Comparison of ENCODE assay signal across 8 cellular contexts in the genomic region with DNA sequence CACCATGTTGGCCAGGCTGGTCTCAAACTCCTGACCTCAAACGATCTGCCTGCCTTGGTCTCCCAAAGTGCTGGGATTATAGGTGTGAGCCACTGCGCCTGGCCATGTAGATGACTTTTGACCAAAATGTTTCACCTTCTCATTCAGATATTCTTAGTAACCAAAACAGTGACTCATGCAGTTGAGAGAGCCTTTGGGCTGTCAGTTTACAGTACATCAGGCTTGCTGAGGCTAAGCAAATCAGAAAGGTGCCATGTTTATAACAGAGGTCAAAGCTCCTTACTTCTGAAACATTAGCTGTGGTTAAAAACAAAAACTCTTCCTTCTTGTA. TPM values are rescaled to one million over a fixed set of nuclear protein-coding genes. Genes with fewer than 3 reads are reported as not detected.
DNase-seq lines count a peak whose midpoint lies in the region; ATAC-seq and TF ChIP-seq lines count a peak whose summit lies in the region.

No MANE protein-coding gene starts in this region.

- no peak for TF ChIP-seq CTCF in nephron progenitor cell (IDR thresholded peaks at IDR 0.05)
- no peak for TF ChIP-seq CTCF in stomach (IDR thresholded peaks at IDR 0.05)

- no peak for TF ChIP-seq POLR2A in stomach (IDR thresholded peaks at IDR 0.05)

- H3K4me3 ChIP-seq in CD4-positive, CD25-positive, alpha-beta regulatory T cell (ENCODE audit: low read depth, low read length), result no peak overlapping the region
- H3K4me3 ChIP-seq in stomach, result no peak overlapping the region

- peaks cover 50% of the 10 kb centered on the region for H3K36me3 Mint-ChIP-seq in CD4-positive, CD25-positive, alpha-beta regulatory T cell
- H3K36me3 Mint-ChIP-seq in activated naive CD8-positive, alpha-beta T cell, result peaks cover 18% of the 10 kb centered on the region
- H3K36me3 Mint-ChIP-seq in nephron progenitor cell (ENCODE audit: low read depth), result peaks cover 75% of the 10 kb centered on the region

- peak in 1 of 3 donors; percentile 24 for DNase-seq in CD4-positive, CD25-positive, alpha-beta regulatory T cell
- DNase-seq in nephron progenitor cell (no peak), pons (ENCODE audit: low spot score) (no peak), stomach (no peak)
- DNase-seq in central memory CD4-positive, alpha-beta T cell, result no peak

- no peak overlapping the region for H3K27ac ChIP-seq in CD4-positive, CD25-positive, alpha-beta regulatory T cell (ENCODE audit: insufficient read depth, low read length, poor library complexity, severe bottlenecking)
- peak overlapping the region in 2 of 5 donors; percentile 12 to 57 for H3K27ac ChIP-seq in stomach

- peaks cover 41% of the 10 kb centered on the region for H3K4me1 ChIP-seq in CD4-positive, CD25-positive, alpha-beta regulatory T cell (ENCODE audit: control insufficient read depth, insufficient read depth, low read length, poor library complexity, severe bottlenecking)
- H3K4me1 ChIP-seq in stomach, result peaks cover 0 to 42% (median 6%) of the 10 kb centered on the region in 4 donors

- no peaks in the 10 kb centered on the region for H3K9me3 ChIP-seq in CD4-positive, CD25-positive, alpha-beta regulatory T cell (ENCODE audit: control insufficient read depth in 2 of 2, low read length in 2 of 2)
- H3K9me3 ChIP-seq in stomach, result no peaks in the 10 kb centered on the region

- H3K9me3 Mint-ChIP-seq in CD4-positive, CD25-positive, alpha-beta regulatory T cell, result no peaks in the 10 kb centered on the region
- no peaks in the 10 kb centered on the region for H3K9me3 Mint-ChIP-seq in activated naive CD8-positive, alpha-beta T cell (ENCODE audit: low read depth)
- H3K9me3 Mint-ChIP-seq in nephron progenitor cell, result no peaks in the 10 kb centered on the region

- intact Hi-C loops in stomach (cut with DNase I; ENCODE audit: low total_unique reads), result no loop called here

- no peak overlapping the region for H3K4me3 Mint-ChIP-seq in CD4-positive, CD25-positive, alpha-beta regulatory T cell
- H3K4me3 Mint-ChIP-seq in activated naive CD8-positive, alpha-beta T cell, result peak overlapping the region; percentile 55
- no peak overlapping the region for H3K4me3 Mint-ChIP-seq in nephron progenitor cell

- H3K4me1 Mint-ChIP-seq in CD4-positive, CD25-positive, alpha-beta regulatory T cell, result peaks cover 29 to 70% (median 53%) of the 10 kb centered on the region in 4 donors
- peaks cover 89% of the 10 kb centered on the region for H3K4me1 Mint-ChIP-seq in activated naive CD8-positive, alpha-beta T cell (ENCODE audit: low read depth)
- H3K4me1 Mint-ChIP-seq in nephron progenitor cell, result no peaks in the 10 kb centered on the region

- ATAC-seq in CD4-positive, CD25-positive, alpha-beta regulatory T cell (ENCODE audit: low read depth in 2 of 2), result no peak
- ATAC-seq in GM19324 (IDR thresholded peaks at IDR 0.05; ENCODE audit: low FRiP score, unreplicated experiment) (peak; percentile 55), HG03457 (IDR thresholded peaks at IDR 0.05; ENCODE audit: unreplicated experiment) (peak; percentile 43)

- TF ChIP-seq EP300 in stomach (IDR thresholded peaks at IDR 0.05), result no peak

- H3K27me3 Mint-ChIP-seq in CD4-positive, CD25-positive, alpha-beta regulatory T cell, result no peaks in the 10 kb centered on the region
- H3K27me3 Mint-ChIP-seq in activated naive CD8-positive, alpha-beta T cell, result no peaks in the 10 kb centered on the region
- no peaks in the 10 kb centered on the region for H3K27me3 Mint-ChIP-seq in nephron progenitor cell (ENCODE audit: low read depth, poor library complexity)

- H3K36me3 ChIP-seq in CD4-positive, CD25-positive, alpha-beta regulatory T cell (ENCODE audit: control insufficient read depth, insufficient read depth, low read length), result peaks cover 36% of the 10 kb centered on the region
- peaks cover 8 to 75% (median 67%) of the 10 kb centered on the region in 4 donors for H3K36me3 ChIP-seq in stomach

- H3K27ac Mint-ChIP-seq in CD4-positive, CD25-positive, alpha-beta regulatory T cell, result peak overlapping the region in 2 of 3 donors; percentile 55 to 80
- H3K27ac Mint-ChIP-seq in activated naive CD8-positive, alpha-beta T cell, result peak overlapping the region; percentile 78
- peak overlapping the region; percentile 25 for H3K27ac Mint-ChIP-seq in nephron progenitor cell

- 69 to 84% (median 78%) methylated on average over 2 of the region's 2 CpGs for WGBS in stomach, 5 donors

- no peaks in the 10 kb centered on the region for H3K27me3 ChIP-seq in CD4-positive, CD25-positive, alpha-beta regulatory T cell (ENCODE audit: control insufficient read depth, insufficient read depth, low read length)
- H3K27me3 ChIP-seq in stomach, result no peaks in the 10 kb centered on the region

RNA-seq across cellular contexts. Expression of a gene that starts 21.0 kb away (rescaled TPM):
- total RNA-seq in CD4-positive, CD25-positive, alpha-beta regulatory T cell, result 20.5 TPM
- 10 to 100 TPM; 31.3 to 44.1 (median 40.6) TPM for polyA plus RNA-seq in CD4-positive, CD25-positive, alpha-beta regulatory T cell
- total RNA-seq in stomach, result 10 to 100 TPM in 4 of 5 donors, 1 to 10 TPM in 1; 3.1 to 45.3 (median 39.3) TPM
- polyA plus RNA-seq in stomach, result 10 to 100 TPM; 19.6 to 53.1 (median 37.8) TPM

RNA-seq across cellular contexts. Expression of a gene that starts 47.7 kb away (rescaled TPM):
- total RNA-seq in CD4-positive, CD25-positive, alpha-beta regulatory T cell, result 40.2 TPM
- 10 to 100 TPM in 3 of 4 donors, 1 to 10 TPM in 1; 9.0 to 17.0 (median 14.3) TPM for polyA plus RNA-seq in CD4-positive, CD25-positive, alpha-beta regulatory T cell
- total RNA-seq in stomach, result 10 to 100 TPM; 18.7 to 50.9 (median 43.2) TPM
- 10 to 100 TPM; 17.4 to 27.0 (median 18.5) TPM for polyA plus RNA-seq in stomach

RNA-seq across cellular contexts. Expression of a gene that starts 57.0 kb away (rescaled TPM):
- total RNA-seq in CD4-positive, CD25-positive, alpha-beta regulatory T cell, result 209 TPM
- 1 to 10 TPM; 2.6 to 5.3 (median 3.3) TPM for polyA plus RNA-seq in CD4-positive, CD25-positive, alpha-beta regulatory T cell
- 100 to 1,000 TPM in 2 of 5 donors, 10 to 100 TPM in 3; 20.4 to 154 (median 92.4) TPM for total RNA-seq in stomach
- 10 to 100 TPM; 17.0 to 26.3 (median 24.6) TPM for polyA plus RNA-seq in stomach

Comparison
In these comparisons a context has a peak if more than half of its experiments do, and no peak if none do; other contexts are left out.
1. ATAC-seq: peak in GM19324 (single experiment) and HG03457 (single experiment); none in CD4-positive, CD25-positive, alpha-beta regulatory T cell (0 of 2).
2. H3K27ac Mint-ChIP-seq: peak in every context shown above with its lines; median percentile 78 in activated naive CD8-positive, alpha-beta T cell; 68 in CD4-positive, CD25-positive, alpha-beta regulatory T cell; 25 in nephron progenitor cell.